Comparison of ENCODE assay signal across 28 cellular contexts in genomic region chr5:115806986-115807653, GRCh38. TPM values are rescaled to one million over a fixed set of nuclear protein-coding genes. Genes with fewer than 3 reads are reported as not detected.
DNase-seq lines count a peak whose midpoint lies in the region; ATAC-seq and TF ChIP-seq lines count a peak whose summit lies in the region.
"Had no signal": no experiment of that assay in that cellular context is flagged by ENCODE, and none has a peak within 500 bp of the region (broad histone marks: within the 10 kb centered on the region; RNA-seq: fewer than 3 reads in every experiment).

No MANE protein-coding gene starts in this region.

- peaks cover 46% of the 10 kb centered on the region for H3K27me3 Mint-ChIP-seq in activated naive CD8-positive, alpha-beta T cell treated with anti-CD3 and anti-CD28 coated beads for 36 hours
- peaks cover 27% of the 10 kb centered on the region for H3K27me3 Mint-ChIP-seq in activated naive CD8-positive, alpha-beta T cell treated with anti-CD3 and anti-CD28 coated beads, Interleukin-2, amount 50 U/mL, for 24 hours
- peaks cover 16% of the 10 kb centered on the region for H3K27me3 Mint-ChIP-seq in T-helper 1 cell treated with Interleukin-12 subunit alpha and Interleukin-12 subunit beta and Interleukin-4 antibody, amounts not matched to agents 30 μg/mL and 1 μg/mL, for 36 hours (ENCODE audit: low read depth)
- no peaks in the 10 kb centered on the region for H3K27me3 Mint-ChIP-seq in type B pancreatic cell

- peak overlapping the region; percentile 40 for H3K4me2 ChIP-seq in hepatocyte

- H3K9me2 ChIP-seq in hepatocyte (replicated peaks; ENCODE audit: insufficient read depth), result no peaks in the 10 kb centered on the region

- no peaks in the 10 kb centered on the region for H3K9me3 Mint-ChIP-seq in activated naive CD8-positive, alpha-beta T cell treated with anti-CD3 and anti-CD28 coated beads for 36 hours
- H3K9me3 Mint-ChIP-seq in activated naive CD8-positive, alpha-beta T cell treated with anti-CD3 and anti-CD28 coated beads, Interleukin-2, amount 50 U/mL, for 24 hours, result no peaks in the 10 kb centered on the region
- peaks cover 5% of the 10 kb centered on the region for H3K9me3 Mint-ChIP-seq in T-helper 1 cell treated with Interleukin-12 subunit alpha and Interleukin-12 subunit beta and Interleukin-4 antibody, amounts not matched to agents 30 μg/mL and 1 μg/mL, for 36 hours
- peaks cover 4% of the 10 kb centered on the region for H3K9me3 Mint-ChIP-seq in type B pancreatic cell
- H3K9me3 Mint-ChIP-seq: CD8-positive, alpha-beta memory T cell had no signal

- TF ChIP-seq CTCF in hepatocyte (IDR thresholded peaks at IDR 0.05; ENCODE audit: poor library complexity), result no peak
- no peak for TF ChIP-seq CTCF in type B pancreatic cell (conservative IDR thresholded peaks at IDR 0.05)

- H3K27me3 ChIP-seq in hepatocyte, result no peaks in the 10 kb centered on the region
- H3K27me3 ChIP-seq: BE2C, ovary, SJSA1 had no signal

- H3K4me1 ChIP-seq in hepatocyte (ENCODE audit: insufficient read depth), result peaks cover 3% of the 10 kb centered on the region
- H3K4me1 ChIP-seq: BE2C, SJSA1, transverse colon had no signal

- H3K4me1 Mint-ChIP-seq in activated naive CD8-positive, alpha-beta T cell treated with anti-CD3 and anti-CD28 coated beads for 36 hours, result peaks cover 28% of the 10 kb centered on the region
- peaks cover 19% of the 10 kb centered on the region for H3K4me1 Mint-ChIP-seq in activated naive CD8-positive, alpha-beta T cell treated with anti-CD3 and anti-CD28 coated beads, Interleukin-2, amount 50 U/mL, for 24 hours
- peaks cover 42% of the 10 kb centered on the region for H3K4me1 Mint-ChIP-seq in T-helper 1 cell treated with Interleukin-12 subunit alpha and Interleukin-12 subunit beta and Interleukin-4 antibody, amounts not matched to agents 30 μg/mL and 1 μg/mL, for 36 hours (ENCODE audit: low read depth)
- H3K4me1 Mint-ChIP-seq in type B pancreatic cell (ENCODE audit: unreplicated experiment), result no peaks in the 10 kb centered on the region

- no peak for ATAC-seq in activated naive CD8-positive, alpha-beta T cell treated with anti-CD3 and anti-CD28 coated beads, Interleukin-2, amount 50 U/mL, for 24 hours
- ATAC-seq in HG03045 (IDR thresholded peaks at IDR 0.05; ENCODE audit: unreplicated experiment), result no peak

- no peaks in the 10 kb centered on the region for H3K36me3 Mint-ChIP-seq in activated naive CD8-positive, alpha-beta T cell treated with anti-CD3 and anti-CD28 coated beads for 36 hours
- H3K36me3 Mint-ChIP-seq in activated naive CD8-positive, alpha-beta T cell treated with anti-CD3 and anti-CD28 coated beads, Interleukin-2, amount 50 U/mL, for 24 hours (ENCODE audit: low read depth), result no peaks in the 10 kb centered on the region
- H3K36me3 Mint-ChIP-seq in T-helper 1 cell treated with Interleukin-12 subunit alpha and Interleukin-12 subunit beta and Interleukin-4 antibody, amounts not matched to agents 30 μg/mL and 1 μg/mL, for 36 hours (ENCODE audit: low read depth), result peaks cover 5% of the 10 kb centered on the region
- H3K36me3 Mint-ChIP-seq in type B pancreatic cell, result peaks cover 15% of the 10 kb centered on the region
- H3K36me3 Mint-ChIP-seq: CD8-positive, alpha-beta memory T cell had no signal

- no peak overlapping the region for H3K4me3 ChIP-seq in hepatocyte
- H3K4me3 ChIP-seq: ovary, SJSA1, transverse colon had no signal

- H3K36me3 ChIP-seq in hepatocyte (replicated peaks; ENCODE audit: insufficient read depth, low read depth), result no peaks in the 10 kb centered on the region
- H3K36me3 ChIP-seq: BE2C, ovary, SJSA1, transverse colon had no signal

- no peaks in the 10 kb centered on the region for H4K20me1 ChIP-seq in hepatocyte (ENCODE audit: insufficient read depth, poor library complexity, severe bottlenecking)

- H3K79me2 ChIP-seq in hepatocyte, result no peaks in the 10 kb centered on the region

- H3K27ac ChIP-seq in hepatocyte, result peak overlapping the region; percentile 43
- H3K27ac ChIP-seq: ovary, SJSA1, transverse colon had no signal

- DNase-seq in activated naive CD8-positive, alpha-beta T cell treated with anti-CD3 and anti-CD28 coated beads for 36 hours, result no peak
- no peak for DNase-seq in activated naive CD8-positive, alpha-beta T cell treated with anti-CD3 and anti-CD28 coated beads, Interleukin-2, amount 50 U/mL, for 24 hours
- DNase-seq in hepatocyte (ENCODE audit: low spot score) (peak; percentile 12), type B pancreatic cell (ENCODE audit: extremely low spot score, unreplicated experiment) (no peak), DMS53 treated with DMSO at 0.1 percent for 48 hours (lab: John Stamatoyannopoulos, UW; ENCODE audit: unreplicated experiment) (no peak), medulla oblongata (ENCODE audit: extremely low spot score) (no peak)
- DNase-seq: ACHN; activated CD4-positive, alpha-beta T cell treated with anti-CD3 and anti-CD28 coated beads for 4 hours; activated effector memory CD4-positive, alpha-beta T cell treated with Interleukin-2 at 50 U/mL for 16 hours; BE2C; CD8-positive, alpha-beta memory T cell; cerebellar nuclear complex; HCEC 1CT; KG1; NCI-H1417; NCI-H2107; NCI-H748 treated with DMSO at 0.1 percent for 48 hours; ovary; retina; RPMI8226; small intestine; stimulated activated CD4-positive, alpha-beta T cell treated with anti-CD3 and anti-CD28 coated beads, Interleukin-1b, Interleukin-23, amount 100 ng/mL, for 48 hours; stimulated activated CD8-positive, alpha-beta memory T cell treated with anti-CD3 and anti-CD28 coated beads, Interleukin-4, amount 100 ng/mL, for 48 hours; transverse colon had no signal

- H3K9me3 ChIP-seq in hepatocyte (ENCODE audit: low read depth), result no peaks in the 10 kb centered on the region
- H3K9me3 ChIP-seq: BE2C, ovary, SJSA1, transverse colon had no signal

- H3K27ac Mint-ChIP-seq in activated naive CD8-positive, alpha-beta T cell treated with anti-CD3 and anti-CD28 coated beads for 36 hours, result peak overlapping the region; percentile 10
- H3K27ac Mint-ChIP-seq in activated naive CD8-positive, alpha-beta T cell treated with anti-CD3 and anti-CD28 coated beads, Interleukin-2, amount 50 U/mL, for 24 hours, result no peak overlapping the region
- H3K27ac Mint-ChIP-seq in T-helper 1 cell treated with Interleukin-12 subunit alpha and Interleukin-12 subunit beta and Interleukin-4 antibody, amounts not matched to agents 30 μg/mL and 1 μg/mL, for 36 hours, result no peak overlapping the region
- peak overlapping the region; percentile 58 for H3K27ac Mint-ChIP-seq in type B pancreatic cell

- 47% methylated on average over 2 of the region's 2 CpGs for WGBS in hepatocyte (ENCODE audit: low lambda C conversion rate, missing lambda C conversion rate)

- H2AFZ ChIP-seq in hepatocyte, result no peak overlapping the region

- peak overlapping the region; percentile 22 for H3K4me3 Mint-ChIP-seq in activated naive CD8-positive, alpha-beta T cell treated with anti-CD3 and anti-CD28 coated beads for 36 hours
- no peak overlapping the region for H3K4me3 Mint-ChIP-seq in activated naive CD8-positive, alpha-beta T cell treated with anti-CD3 and anti-CD28 coated beads, Interleukin-2, amount 50 U/mL, for 24 hours
- peak overlapping the region; percentile 32 for H3K4me3 Mint-ChIP-seq in T-helper 1 cell treated with Interleukin-12 subunit alpha and Interleukin-12 subunit beta and Interleukin-4 antibody, amounts not matched to agents 30 μg/mL and 1 μg/mL, for 36 hours
- no peak overlapping the region for H3K4me3 Mint-ChIP-seq in type B pancreatic cell
- H3K4me3 Mint-ChIP-seq: CD8-positive, alpha-beta memory T cell had no signal

RNA-seq across cellular contexts. Expression of gene CDO1, which starts 9.3 kb away (rescaled TPM):
- total RNA-seq in activated naive CD8-positive, alpha-beta T cell treated with anti-CD3 and anti-CD28 coated beads for 36 hours, result under 1 TPM; 0.37 to 0.56 TPM
- total RNA-seq in hepatocyte (29.5 and 29.8 TPM in 2 replicates), type B pancreatic cell (ENCODE audit: low replicate concordance) (4.4 and 27.9 TPM in 2 replicates)
- 8.4 and 17.5 TPM in 2 replicates for polyA plus RNA-seq in hepatocyte
- polyA plus RNA-seq: CD8-positive, alpha-beta memory T cell; keratinocyte had no signal

RNA-seq across cellular contexts. Expression of gene ATG12, which starts 34.2 kb away (rescaled TPM):
- 10 to 100 TPM; 33.4 to 36.4 TPM for total RNA-seq in activated naive CD8-positive, alpha-beta T cell treated with anti-CD3 and anti-CD28 coated beads for 36 hours
- total RNA-seq in hepatocyte (48.3 and 85.7 TPM in 2 replicates), type B pancreatic cell (ENCODE audit: low replicate concordance) (34.4 and 45.9 TPM in 2 replicates)
- polyA plus RNA-seq in hepatocyte, result 65.3 and 66.0 TPM in 2 replicates

RNA-seq across cellular contexts. Expression of gene AP3S1, which starts 34.6 kb away (rescaled TPM):
- total RNA-seq in activated naive CD8-positive, alpha-beta T cell treated with anti-CD3 and anti-CD28 coated beads for 36 hours, result 10 to 100 TPM; 91.7 to 96.8 TPM
- total RNA-seq in hepatocyte (122 and 362 TPM in 2 replicates), type B pancreatic cell (ENCODE audit: low replicate concordance) (77.5 and 78.1 TPM in 2 replicates)
- 130 and 148 TPM in 2 replicates for polyA plus RNA-seq in hepatocyte

Comparison
In these comparisons a context has a peak if more than half of its experiments do, and no peak if none do; other contexts are left out.
1. H3K27ac Mint-ChIP-seq: peak in activated naive CD8-positive, alpha-beta T cell treated with anti-CD3 and anti-CD28 coated beads for 36 hours (single experiment) and type B pancreatic cell (single experiment); none in activated naive CD8-positive, alpha-beta T cell treated with anti-CD3 and anti-CD28 coated beads, Interleukin-2, amount 50 U/mL, for 24 hours (single experiment) and T-helper 1 cell treated with Interleukin-12 subunit alpha and Interleukin-12 subunit beta and Interleukin-4 antibody, amounts not matched to agents 30 μg/mL and 1 μg/mL, for 36 hours (single experiment).
2. H3K4me3 Mint-ChIP-seq: peak in activated naive CD8-positive, alpha-beta T cell treated with anti-CD3 and anti-CD28 coated beads for 36 hours (single experiment) and T-helper 1 cell treated with Interleukin-12 subunit alpha and Interleukin-12 subunit beta and Interleukin-4 antibody, amounts not matched to agents 30 μg/mL and 1 μg/mL, for 36 hours (single experiment); none in activated naive CD8-positive, alpha-beta T cell treated with anti-CD3 and anti-CD28 coated beads, Interleukin-2, amount 50 U/mL, for 24 hours (single experiment) and type B pancreatic cell (single experiment).